In the genomic region with DNA sequence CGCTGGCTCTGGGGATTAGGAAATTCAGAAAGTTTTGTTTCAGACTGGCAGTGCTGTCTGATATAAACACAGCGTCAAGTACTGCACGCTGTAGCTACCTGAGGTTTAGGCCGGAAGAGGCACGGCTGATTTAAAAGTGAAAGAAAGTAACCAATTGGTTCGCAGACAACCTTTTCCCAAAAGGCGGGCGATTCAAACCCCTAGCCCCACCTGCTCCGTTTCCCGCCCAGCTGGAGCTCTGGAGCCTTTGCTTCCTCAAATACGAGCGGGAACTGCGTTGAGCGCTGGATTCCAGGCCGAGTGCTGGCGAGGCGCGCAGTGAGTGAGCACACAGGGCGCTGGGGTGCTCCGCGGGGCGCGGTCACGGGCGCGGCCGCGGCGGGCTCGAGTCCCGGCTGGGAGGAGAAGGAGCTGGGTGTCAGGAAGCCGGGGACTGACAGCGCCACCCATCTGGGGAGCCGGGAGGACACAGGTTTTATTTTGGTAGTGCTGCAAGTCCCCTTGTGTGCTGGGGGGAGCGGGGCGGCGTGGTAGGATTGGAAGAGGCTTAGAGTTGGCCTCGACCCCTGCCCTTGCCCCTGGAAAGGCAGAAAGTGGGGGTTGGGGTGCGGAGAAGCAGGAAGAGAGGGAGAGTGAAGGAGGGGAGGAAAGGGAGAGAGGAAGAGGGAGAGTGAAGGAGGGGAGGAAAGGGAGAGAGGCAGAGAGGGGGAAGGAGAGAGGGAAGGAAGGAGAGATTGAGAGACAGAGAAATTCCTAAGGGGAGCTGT, we compare ENCODE assay signal across 8 cellular contexts. TPM values are rescaled to one million over a fixed set of nuclear protein-coding genes. Genes with fewer than 3 reads are reported as not detected.
A peak's percentile ranks its signal among the peaks of the same experiment; 100 is the strongest.
DNase-seq lines count a peak whose midpoint lies in the region; ATAC-seq, FAIRE-seq and TF ChIP-seq lines count a peak whose summit lies in the region.

No MANE protein-coding gene starts in this region.

- peaks cover 88% of the 10 kb centered on the region for H3K4me1 Mint-ChIP-seq in activated B cell treated with CpG ODN at 0.5 μM for 24 hours

- DNase-seq in NCI-H82 (lab: John Stamatoyannopoulos, UW) = peak; percentile 46
- DNase-seq in NCI-H82 treated with DMSO at 0.1 percent for 48 hours (lab: John Stamatoyannopoulos, UW; ENCODE audit: unreplicated experiment) = no peak
- DNase-seq in NCI-H2029 (lab: John Stamatoyannopoulos, UW) = peak; percentile 95
- peak; percentile 59 for DNase-seq in activated B cell treated with CpG ODN at 0.5 μM for 24 hours
- peak; percentile 79 for DNase-seq in central memory CD4-positive, alpha-beta T cell
- peak; percentile 61 to 68 (median 63) for DNase-seq in stimulated activated CD4-positive, alpha-beta T cell treated with anti-CD3 and anti-CD28 coated beads, Interleukin-12 subunit alpha, Interleukin-12 subunit beta, amount 100 ng/mL, for 48 hours (ENCODE audit: low read depth in 2 of 3, low spot score in 1 of 3)

- peaks cover 23% of the 10 kb centered on the region for H3K36me3 Mint-ChIP-seq in activated B cell treated with CpG ODN at 0.5 μM for 24 hours (ENCODE audit: low read depth)

- H3K9me3 Mint-ChIP-seq in activated B cell treated with CpG ODN at 0.5 μM for 24 hours = no peaks in the 10 kb centered on the region

- POLR2A ChIA-PET in activated B cell treated with CpG ODN at 0.5 μM for 24 hours (lab: Charles Lee) = interaction anchor here (0.5 to 4.8 kb wide), 17 partner anchors 9 to 1721 kb away, joined by 3 to 53 read pairs (median 4); a partner anchor contains a TSS

- no peaks in the 10 kb centered on the region for H3K27me3 Mint-ChIP-seq in activated B cell treated with CpG ODN at 0.5 μM for 24 hours

- H3K27ac Mint-ChIP-seq in activated B cell treated with CpG ODN at 0.5 μM for 24 hours = peak overlapping the region; percentile 99

- ATAC-seq in HG02981 (IDR thresholded peaks at IDR 0.05; ENCODE audit: unreplicated experiment) = peak; percentile 56
- ATAC-seq in activated B cell treated with CpG ODN at 0.5 μM for 24 hours (ENCODE audit: low read depth) = peak; percentile 49

- peak; percentile 90 for FAIRE-seq in islet of Langerhans (lab: Jason Lieb, UNC)

- CTCF ChIA-PET in activated B cell treated with CpG ODN at 0.5 μM for 24 hours (lab: Charles Lee) = interaction anchor here (1.2 to 5.9 kb wide), 5 partner anchors 9 to 515 kb away, joined by 3 to 84 read pairs (median 5); a partner anchor contains a TSS

- no peak for TF ChIP-seq CTCF in activated B cell treated with CpG ODN at 0.5 μM for 24 hours (IDR thresholded peaks at IDR 0.05)

- H3K4me3 Mint-ChIP-seq in activated B cell treated with CpG ODN at 0.5 μM for 24 hours = peak overlapping the region; percentile 99

- intact Hi-C loops in activated B cell treated with CpG ODN at 0.5 μM for 24 hours (cut with micrococcal nuclease) = loop anchor here (2.0 to 5.0 kb wide), 2 partner anchors 472 to 523 kb away; a partner anchor contains a TSS

RNA-seq across cellular contexts. Expression of a gene that starts 2.1 kb away (rescaled TPM):
- total RNA-seq in activated B cell treated with CpG ODN at 0.5 μM for 24 hours = 51.5 and 64.3 TPM in 2 replicates

RNA-seq across cellular contexts. Expression of a gene that starts 27.2 kb away (rescaled TPM):
- 24.2 TPM in 2 replicates for total RNA-seq in activated B cell treated with CpG ODN at 0.5 μM for 24 hours

RNA-seq across cellular contexts. Expression of a gene that starts 37.7 kb away (rescaled TPM):
- total RNA-seq in activated B cell treated with CpG ODN at 0.5 μM for 24 hours = 48.0 and 49.1 TPM in 2 replicates

RNA-seq across cellular contexts. Expression of a gene that starts 58.7 kb away (rescaled TPM):
- total RNA-seq in activated B cell treated with CpG ODN at 0.5 μM for 24 hours = not detected in 2 replicates
